Comparison of ENCODE assay signal across 39 cellular contexts in genomic region chrX:134313418-134313817, GRCh38.
"Had no signal": no experiment of that assay in that cellular context is flagged by ENCODE, and none has a peak within 500 bp of the region (broad histone marks: within the 10 kb centered on the region; RNA-seq: fewer than 3 reads in every experiment).

No MANE protein-coding gene starts in this region.

- H3K27me3 Mint-ChIP-seq: activated naive CD4-positive, alpha-beta T cell treated with anti-CD3 and anti-CD28 coated beads, Interleukin-2, amount 10 ng/mL, durations not matched to agents 7 days and 5 days; activated naive CD4-positive, alpha-beta T cell treated with anti-CD3 and anti-CD28 coated beads, Interleukin-2, amount 50 U/mL, for 24 hours; activated naive CD8-positive, alpha-beta T cell treated with anti-CD3 and anti-CD28 coated beads for 36 hours; activated naive CD8-positive, alpha-beta T cell treated with anti-CD3 and anti-CD28 coated beads, Interleukin-2, amount 10 ng/mL, durations not matched to agents 7 days and 5 days; activated naive CD8-positive, alpha-beta T cell treated with anti-CD3 and anti-CD28 coated beads, Interleukin-2, amount 50 U/mL, for 24 hours; central memory CD8-positive, alpha-beta T cell had no signal

- DNase-seq: activated effector memory CD4-positive, alpha-beta T cell treated with anti-CD3 and anti-CD28 coated beads, Interleukin-2, amount 50 U/mL, for 16 hours; activated effector memory CD4-positive, alpha-beta T cell treated with Interleukin-2 at 50 U/mL for 16 hours; activated gamma-delta T cell; activated gamma-delta T cell treated with Interleukin-2 at 50 U/mL for 16 hours; activated naive CD4-positive, alpha-beta T cell; activated naive CD4-positive, alpha-beta T cell treated with anti-CD3 and anti-CD28 coated beads for 36 hours; activated naive CD4-positive, alpha-beta T cell treated with anti-CD3 and anti-CD28 coated beads, Interleukin-2, amount 10 ng/mL, durations not matched to agents 7 days and 5 days; activated naive CD4-positive, alpha-beta T cell treated with anti-CD3 and anti-CD28 coated beads, Interleukin-2, amount 50 U/mL, for 16 hours; activated naive CD4-positive, alpha-beta T cell treated with Interleukin-2 at 50 U/mL for 16 hours; activated naive CD8-positive, alpha-beta T cell treated with anti-CD3 and anti-CD28 coated beads for 36 hours; activated naive CD8-positive, alpha-beta T cell treated with anti-CD3 and anti-CD28 coated beads, Interleukin-2, amount 10 ng/mL, durations not matched to agents 7 days and 5 days; activated naive CD8-positive, alpha-beta T cell treated with anti-CD3 and anti-CD28 coated beads, Interleukin-2, amount 50 U/mL, for 24 hours; activated T-cell treated with anti-CD3 and anti-CD28 coated beads, Interleukin-2, amount 50 U/mL, for 1 hour; activated T-cell treated with anti-CD3 and anti-CD28 coated beads, Interleukin-2, amount 50 U/mL, for 24 hours; activated T-cell treated with anti-CD3 and anti-CD28 coated beads, Interleukin-2, amount 50 U/mL, for 4 hours; activated T-cell treated with anti-CD3 and anti-CD28 coated beads, Interleukin-2, amount 50 U/mL, for 48 hours; activated T-cell treated with anti-CD3 and anti-CD28 coated beads, Interleukin-2, amount 50 U/mL, for 72 hours; adrenal gland; amniotic stem cell; amygdala; anterior cingulate cortex; aorta; body of pancreas; brain microvascular endothelial cell; caudate nucleus; central memory CD4-positive, alpha-beta T cell; cerebellar nuclear complex had no signal

- FAIRE-seq: bronchial epithelial cell, colon had no signal

- H3K4me3 Mint-ChIP-seq: activated naive CD4-positive, alpha-beta T cell treated with anti-CD3 and anti-CD28 coated beads for 36 hours; activated naive CD4-positive, alpha-beta T cell treated with anti-CD3 and anti-CD28 coated beads, Interleukin-2, amount 10 ng/mL, durations not matched to agents 7 days and 5 days; activated naive CD4-positive, alpha-beta T cell treated with anti-CD3 and anti-CD28 coated beads, Interleukin-2, amount 50 U/mL, for 24 hours; activated naive CD8-positive, alpha-beta T cell; activated naive CD8-positive, alpha-beta T cell treated with anti-CD3 and anti-CD28 coated beads for 36 hours; activated naive CD8-positive, alpha-beta T cell treated with anti-CD3 and anti-CD28 coated beads, Interleukin-2, amount 10 ng/mL, durations not matched to agents 7 days and 5 days; activated naive CD8-positive, alpha-beta T cell treated with anti-CD3 and anti-CD28 coated beads, Interleukin-2, amount 50 U/mL, for 24 hours; activated T-cell treated with anti-CD3 and anti-CD28 coated beads, Interleukin-2, amount 50 U/mL, for 24 hours; activated T-cell treated with anti-CD3 and anti-CD28 coated beads, Interleukin-2, amount 50 U/mL, for 4 hours; activated T-cell treated with anti-CD3 and anti-CD28 coated beads, Interleukin-2, amount 50 U/mL, for 72 hours; activated T-helper 1 cell treated with anti-CD3 and anti-CD28 coated beads, Interleukin-12 subunit alpha, Interleukin-12 subunit beta, Interleukin-2, Interleukin-4 antibody, amounts not matched to agents 30 ng/mL and 10 ng/mL and 1 ng/mL, durations not matched to agents 14 hours and 24 hours and 36 hours; activated T-helper 17 cell treated with anti-CD3 and anti-CD28 coated beads, Interleukin-2, amount 50 U/mL, for 72 hours; brain; central memory CD8-positive, alpha-beta T cell had no signal

- ATAC-seq: activated naive CD4-positive, alpha-beta T cell treated with anti-CD3 and anti-CD28 coated beads, Interleukin-2, amount 50 U/mL, for 72 hours; activated naive CD8-positive, alpha-beta T cell treated with anti-CD3 and anti-CD28 coated beads, Interleukin-2, amount 50 U/mL, for 24 hours; activated T-cell treated with anti-CD3 and anti-CD28 coated beads, Interleukin-2, amount 50 U/mL, for 4 hours; activated T-cell treated with anti-CD3 and anti-CD28 coated beads, Interleukin-2, amount 50 U/mL, for 72 hours; activated T-helper 17 cell treated with anti-CD3 and anti-CD28 coated beads, Interleukin-2, amount 50 U/mL, for 72 hours; body of pancreas had no signal

- H3K36me3 ChIP-seq: adrenal gland, ascending aorta, brain microvascular endothelial cell, breast epithelium, cardiac muscle cell had no signal

- H3K36me3 Mint-ChIP-seq: activated naive CD4-positive, alpha-beta T cell treated with anti-CD3 and anti-CD28 coated beads, Interleukin-2, amount 10 ng/mL, durations not matched to agents 7 days and 5 days; brain had no signal

- H3K27ac Mint-ChIP-seq: activated naive CD4-positive, alpha-beta T cell treated with anti-CD3 and anti-CD28 coated beads for 36 hours; activated naive CD4-positive, alpha-beta T cell treated with anti-CD3 and anti-CD28 coated beads, Interleukin-2, amount 10 ng/mL, durations not matched to agents 7 days and 5 days; activated naive CD4-positive, alpha-beta T cell treated with anti-CD3 and anti-CD28 coated beads, Interleukin-2, amount 50 U/mL, for 72 hours; activated naive CD8-positive, alpha-beta T cell; activated naive CD8-positive, alpha-beta T cell treated with anti-CD3 and anti-CD28 coated beads for 36 hours; activated naive CD8-positive, alpha-beta T cell treated with anti-CD3 and anti-CD28 coated beads, Interleukin-2, amount 10 ng/mL, durations not matched to agents 7 days and 5 days; activated T-cell treated with anti-CD3 and anti-CD28 coated beads, Interleukin-2, amount 50 U/mL, for 24 hours; activated T-cell treated with anti-CD3 and anti-CD28 coated beads, Interleukin-2, amount 50 U/mL, for 72 hours; activated T-helper 1 cell treated with anti-CD3 and anti-CD28 coated beads, Interleukin-12 subunit alpha, Interleukin-12 subunit beta, Interleukin-2, Interleukin-4 antibody, amounts not matched to agents 30 ng/mL and 10 ng/mL and 1 ng/mL, durations not matched to agents 14 hours and 24 hours and 36 hours; activated T-helper 17 cell treated with anti-CD3 and anti-CD28 coated beads, Interleukin-2, amount 50 U/mL, for 72 hours; brain had no signal

- H3K27me3 ChIP-seq: ascending aorta, body of pancreas, brain microvascular endothelial cell, breast epithelium, cardiac muscle cell had no signal

- H3K4me1 Mint-ChIP-seq: activated naive CD4-positive, alpha-beta T cell treated with anti-CD3 and anti-CD28 coated beads, Interleukin-2, amount 10 ng/mL, durations not matched to agents 7 days and 5 days; activated naive CD4-positive, alpha-beta T cell treated with anti-CD3 and anti-CD28 coated beads, Interleukin-2, amount 50 U/mL, for 24 hours; activated naive CD8-positive, alpha-beta T cell treated with anti-CD3 and anti-CD28 coated beads for 36 hours; activated naive CD8-positive, alpha-beta T cell treated with anti-CD3 and anti-CD28 coated beads, Interleukin-2, amount 10 ng/mL, durations not matched to agents 7 days and 5 days; activated naive CD8-positive, alpha-beta T cell treated with anti-CD3 and anti-CD28 coated beads, Interleukin-2, amount 50 U/mL, for 24 hours; activated T-helper 17 cell treated with anti-CD3 and anti-CD28 coated beads, Interleukin-2, amount 50 U/mL, for 72 hours; brain; central memory CD8-positive, alpha-beta T cell had no signal

- H3K4me1 ChIP-seq: adrenal gland, ascending aorta, body of pancreas, breast epithelium had no signal

- H3K4me3 ChIP-seq: adrenal gland, ascending aorta, body of pancreas, breast epithelium, cardiac muscle cell had no signal

- H3K27ac ChIP-seq: adrenal gland, ascending aorta, body of pancreas, brain microvascular endothelial cell, breast epithelium, cardiac muscle cell had no signal

- H3K9me3 ChIP-seq: body of pancreas had no signal
